Comparison of ENCODE assay signal across 8 cellular contexts in genomic region chr2:43024515-43024962, GRCh38.
A peak's percentile ranks its signal among the peaks of the same experiment; 100 is the strongest.
DNase-seq lines count a peak whose midpoint lies in the region; ATAC-seq and TF ChIP-seq lines count a peak whose summit lies in the region.

No MANE protein-coding gene starts in this region.

- no peak for TF ChIP-seq CTCF in CD8-positive, alpha-beta T cell (IDR thresholded peaks at IDR 0.05)
- peak; percentile 82 for TF ChIP-seq CTCF in colonic mucosa (IDR thresholded peaks at IDR 0.05)
- peak; percentile 65 to 80 (median 68) for TF ChIP-seq CTCF in right lobe of liver (IDR thresholded peaks at IDR 0.05)

- CTCF ChIA-PET in CD8-positive, alpha-beta T cell (lab: Charles Lee): interaction anchor here (1.1 to 3.8 kb wide), 5 partner anchors 20 to 460 kb away, joined by 3 to 27 read pairs (median 8); partner anchors contain the start of gene ZFP36L2
- CTCF ChIA-PET in HEK293T (lab: Yijun Ruan, JAX): interaction anchor here (0.6 to 1.1 kb wide), 7 partner anchors 9 to 204 kb away, joined by 3 to 4 read pairs (median 4); no protein-coding TSS in a partner anchor

- no peaks in the 10 kb centered on the region for H3K27me3 ChIP-seq in CD8-positive, alpha-beta T cell (ENCODE audit: insufficient read depth, low read length)
- H3K27me3 ChIP-seq in colonic mucosa (no peaks in the 10 kb centered on the region), right lobe of liver (no peaks in the 10 kb centered on the region)

- no peak overlapping the region for H3K4me3 Mint-ChIP-seq in CD8-positive, alpha-beta T cell
- H3K4me3 Mint-ChIP-seq in stimulated activated naive CD8-positive, alpha-beta T cell treated with anti-CD3 and anti-CD28 coated beads, Interleukin-15, amount 100 ng/mL, for 72 hours: no peak overlapping the region

- H3K27me3 Mint-ChIP-seq in CD8-positive, alpha-beta T cell (ENCODE audit: low read depth): no peaks in the 10 kb centered on the region
- H3K27me3 Mint-ChIP-seq in stimulated activated naive CD8-positive, alpha-beta T cell treated with anti-CD3 and anti-CD28 coated beads, Interleukin-15, amount 100 ng/mL, for 72 hours: no peaks in the 10 kb centered on the region

- POLR2A ChIA-PET in CD8-positive, alpha-beta T cell (lab: Charles Lee): interaction anchor here (0.6 to 1.9 kb wide), 3 partner anchors 9 to 197 kb away, joined by 3 to 4 read pairs (median 3); no protein-coding TSS in a partner anchor
- POLR2A ChIA-PET in HEK293T (lab: Yijun Ruan, JAX): no interaction called here

- intact Hi-C loops in CD8-positive, alpha-beta T cell (cut with DNase I, micrococcal nuclease): loop anchor here (1.0 to 10.0 kb wide), 3 partner anchors 100 to 206 kb away; no protein-coding TSS in a partner anchor
- intact Hi-C loops in colonic mucosa (cut with DNase I) (loop anchor here (5.0 kb wide), 2 partner anchors 47 to 203 kb away; partner anchors contain the start of gene ZFP36L2), right lobe of liver (cut with DNase I) (loop anchor here in 1 of 2 donors (10.0 kb wide), 1 partner anchor 200 kb away; the partner anchor contains the start of gene ZFP36L2)

- no peak for TF ChIP-seq POLR2A in right lobe of liver (IDR thresholded peaks at IDR 0.05)

- H3K9me3 ChIP-seq in CD8-positive, alpha-beta T cell (ENCODE audit: low read length): no peaks in the 10 kb centered on the region
- H3K9me3 ChIP-seq in colonic mucosa: no peaks in the 10 kb centered on the region
- H3K9me3 ChIP-seq in right lobe of liver: no peaks in the 10 kb centered on the region

- peak in 6 of 7 experiments; percentile 6 to 67 (median 32) for DNase-seq in CD8-positive, alpha-beta T cell
- DNase-seq in HEK293T (ENCODE audit: extremely low spot score) (peak; percentile 76), UCSD-AML1 (lab: John Stamatoyannopoulos, UW; ENCODE audit: unreplicated experiment) (peak; percentile 66), colonic mucosa (peak; percentile 83), right lobe of liver (peak in 2 of 3 donors; percentile 70)
- peak in 1 of 2 donors; percentile 40 for DNase-seq in stimulated activated naive CD8-positive, alpha-beta T cell treated with anti-CD3 and anti-CD28 coated beads, Interleukin-15, amount 100 ng/mL, for 72 hours

- no peak overlapping the region for H3K27ac Mint-ChIP-seq in CD8-positive, alpha-beta T cell
- no peak overlapping the region for H3K27ac Mint-ChIP-seq in stimulated activated naive CD8-positive, alpha-beta T cell treated with anti-CD3 and anti-CD28 coated beads, Interleukin-15, amount 100 ng/mL, for 72 hours

- no peak overlapping the region for H3K4me3 ChIP-seq in CD8-positive, alpha-beta T cell (ENCODE audit: low read depth, low read length)
- no peak overlapping the region for H3K4me3 ChIP-seq in colonic mucosa
- no peak overlapping the region for H3K4me3 ChIP-seq in right lobe of liver

- H3K36me3 Mint-ChIP-seq in CD8-positive, alpha-beta T cell: no peaks in the 10 kb centered on the region

- H3K4me1 Mint-ChIP-seq in CD8-positive, alpha-beta T cell (ENCODE audit: low read depth): peaks cover 24% of the 10 kb centered on the region
- peaks cover 35% of the 10 kb centered on the region for H3K4me1 Mint-ChIP-seq in stimulated activated naive CD8-positive, alpha-beta T cell treated with anti-CD3 and anti-CD28 coated beads, Interleukin-15, amount 100 ng/mL, for 72 hours

- peaks cover 13% of the 10 kb centered on the region for H3K4me1 ChIP-seq in CD8-positive, alpha-beta T cell (ENCODE audit: insufficient read depth, low read length)
- no peaks in the 10 kb centered on the region for H3K4me1 ChIP-seq in colonic mucosa
- H3K4me1 ChIP-seq in right lobe of liver: peaks cover 0 to 15% (median 7%) of the 10 kb centered on the region in 4 donors

- peaks cover 3% of the 10 kb centered on the region for H3K9me3 Mint-ChIP-seq in CD8-positive, alpha-beta T cell
- H3K9me3 Mint-ChIP-seq in stimulated activated naive CD8-positive, alpha-beta T cell treated with anti-CD3 and anti-CD28 coated beads, Interleukin-15, amount 100 ng/mL, for 72 hours: peaks cover 11 to 15% of the 10 kb centered on the region in 2 donors

- H3K27ac ChIP-seq in CD8-positive, alpha-beta T cell (ENCODE audit: low read depth, low read length): no peak overlapping the region
- H3K27ac ChIP-seq in colonic mucosa: no peak overlapping the region
- no peak overlapping the region for H3K27ac ChIP-seq in right lobe of liver

- no peaks in the 10 kb centered on the region for H3K36me3 ChIP-seq in CD8-positive, alpha-beta T cell (ENCODE audit: insufficient read depth, low read length)
- no peaks in the 10 kb centered on the region for H3K36me3 ChIP-seq in colonic mucosa
- no peaks in the 10 kb centered on the region for H3K36me3 ChIP-seq in right lobe of liver

- H3K9ac ChIP-seq in colonic mucosa (ENCODE audit: low read depth in 2 of 2, low read length in 2 of 2): peak overlapping the region; percentile 16 to 55

- peak; percentile 55 for ATAC-seq in CD8-positive, alpha-beta T cell
- ATAC-seq in right lobe of liver (peak; percentile 51 to 71 (median 56)), GM18520 (IDR thresholded peaks at IDR 0.05; ENCODE audit: unreplicated experiment) (no peak)
- ATAC-seq in stimulated activated naive CD8-positive, alpha-beta T cell treated with anti-CD3 and anti-CD28 coated beads, Interleukin-15, amount 100 ng/mL, for 72 hours: peak; percentile 60
- no peak for ATAC-seq in activated CD4-positive, CD25-positive, alpha-beta regulatory T cell treated with anti-CD3 and anti-CD28 coated beads, Interleukin-2, amount 50 U/mL, for 24 hours

- 36% methylated on average over 4 of the region's 8 CpGs for WGBS in right lobe of liver (ENCODE audit: insufficient coverage, low coverage, low lambda C conversion rate, missing lambda C conversion rate)

TF ChIP-seq in HEK293T, 16 proteins besides CTCF, POLR2A, EP300 and RAD21:
- no peak for TF ChIP-seq FOXM1 (IDR thresholded peaks at IDR 0.05; ENCODE audit: borderline replicate concordance)

Comparison
In these comparisons a context has a peak if more than half of its experiments do, and no peak if none do; other contexts are left out.
1. ATAC-seq: peak in CD8-positive, alpha-beta T cell (single experiment), right lobe of liver (4 of 4) and stimulated activated naive CD8-positive, alpha-beta T cell treated with anti-CD3 and anti-CD28 coated beads, Interleukin-15, amount 100 ng/mL, for 72 hours (single experiment); none in GM18520 (single experiment) and activated CD4-positive, CD25-positive, alpha-beta regulatory T cell treated with anti-CD3 and anti-CD28 coated beads, Interleukin-2, amount 50 U/mL, for 24 hours (0 of 2).